In genomic region chr6:35673755-35674154, GRCh38 we compare ENCODE assay signal across 16 cellular contexts. TPM values are rescaled to one million over a fixed set of nuclear protein-coding genes. Genes with fewer than 3 reads are reported as not detected.
DNase-seq lines count a peak whose midpoint lies in the region; ATAC-seq, FAIRE-seq and TF ChIP-seq lines count a peak whose summit lies in the region.
"Had no signal": no experiment of that assay in that cellular context is flagged by ENCODE, and none has a peak within 500 bp of the region (broad histone marks: within the 10 kb centered on the region; RNA-seq: fewer than 3 reads in every experiment).

No MANE protein-coding gene starts in this region.

- H4K20me1 ChIP-seq in OCI-LY1 (ENCODE audit: insufficient read depth, low read length): no peaks in the 10 kb centered on the region

- no peaks in the 10 kb centered on the region for H3K27me3 ChIP-seq in OCI-LY1 (ENCODE audit: insufficient read depth, low read length)
- no peaks in the 10 kb centered on the region for H3K27me3 ChIP-seq in gastrocnemius medialis
- H3K27me3 ChIP-seq: dorsolateral prefrontal cortex, left lung, suprapubic skin had no signal

- ATAC-seq in activated CD8-positive, alpha-beta memory T cell treated with anti-CD3 and anti-CD28 coated beads, Interleukin-2, amount 10 ng/mL, durations not matched to agents 7 days and 5 days: no peak
- ATAC-seq in activated naive CD8-positive, alpha-beta T cell treated with anti-CD3 and anti-CD28 coated beads, Interleukin-2, amount 50 U/mL, for 24 hours: no peak
- no peak for ATAC-seq in gastrocnemius medialis
- ATAC-seq in GM21619 (IDR thresholded peaks at IDR 0.05; ENCODE audit: unreplicated experiment): no peak

- no peak for FAIRE-seq in urothelium cell line (lab: Jason Lieb, UNC)

- in situ Hi-C loops in gastrocnemius medialis (cut with MboI; ENCODE audit: low sequenced_read_pairs in 4 of 4): loop anchor here in 1 of 4 donors (10.0 kb wide), 1 partner anchor 49 kb away; no protein-coding TSS in a partner anchor

- CTCF ChIA-PET in activated CD8-positive, alpha-beta memory T cell treated with anti-CD3 and anti-CD28 coated beads, Interleukin-2, amount 10 ng/mL, durations not matched to agents 7 days and 5 days (lab: Charles Lee): interaction anchor here (1.1 to 2.5 kb wide), 5 partner anchors 11 to 152 kb away, joined by 3 to 11 read pairs (median 4); partner anchors contain the start of gene FKBP5

- no peak for TF ChIP-seq POLR2A in gastrocnemius medialis (IDR thresholded peaks at IDR 0.05)

- TF ChIP-seq CTCF in OCI-LY1 (IDR thresholded peaks at IDR 0.05; ENCODE audit: low read length) (no peak), gastrocnemius medialis (IDR thresholded peaks at IDR 0.05 in 4 of 5, conservative IDR thresholded peaks at IDR 0.05 in 1 of 5) (no peak)

- H3K9me2 ChIP-seq in OCI-LY1 (ENCODE audit: low read depth, low read length): no peaks in the 10 kb centered on the region

- H3K4me3 ChIP-seq in OCI-LY1 (ENCODE audit: low read depth, low read length, poor library complexity, severe bottlenecking) (no peak overlapping the region), gastrocnemius medialis (peak overlapping the region in 2 of 4 donors; percentile 11 to 29)
- H3K4me3 ChIP-seq: dorsolateral prefrontal cortex, left lung, suprapubic skin had no signal

- H3K27ac ChIP-seq in OCI-LY1 (ENCODE audit: low read depth, low read length, poor library complexity, severe bottlenecking): peak overlapping the region; percentile 6
- peak overlapping the region; percentile 6 to 97 (median 40) for H3K27ac ChIP-seq in gastrocnemius medialis
- H3K27ac ChIP-seq: dorsolateral prefrontal cortex, suprapubic skin had no signal

- intact Hi-C loops in gastrocnemius medialis (cut with DNase I; ENCODE audit: low total_unique reads): no loop called here

- H2AFZ ChIP-seq in OCI-LY1 (ENCODE audit: low read length): no peak overlapping the region

- H3K4me1 ChIP-seq in OCI-LY1 (ENCODE audit: insufficient read depth, low read length, severe bottlenecking): peaks cover 62% of the 10 kb centered on the region
- peaks cover 73 to 91% of the 10 kb centered on the region in 2 donors for H3K4me1 ChIP-seq in gastrocnemius medialis

- no peak overlapping the region for H3K4me3 Mint-ChIP-seq in activated CD8-positive, alpha-beta memory T cell treated with anti-CD3 and anti-CD28 coated beads, Interleukin-2, amount 10 ng/mL, durations not matched to agents 7 days and 5 days
- H3K4me3 Mint-ChIP-seq in activated naive CD8-positive, alpha-beta T cell treated with anti-CD3 and anti-CD28 coated beads, Interleukin-2, amount 50 U/mL, for 24 hours: no peak overlapping the region

- DNase-seq in activated CD8-positive, alpha-beta memory T cell treated with anti-CD3 and anti-CD28 coated beads, Interleukin-2, amount 10 ng/mL, durations not matched to agents 7 days and 5 days: no peak
- DNase-seq in activated CD8-positive, alpha-beta memory T cell treated with anti-CD3 and anti-CD28 coated beads, Interleukin-2, amount 50 U/mL, for 48 hours: no peak
- DNase-seq in activated naive CD8-positive, alpha-beta T cell treated with anti-CD3 and anti-CD28 coated beads, Interleukin-2, amount 50 U/mL, for 24 hours: no peak
- DNase-seq in gastrocnemius medialis (no peak), urothelium cell line (ENCODE audit: low spot score) (no peak)
- no peak for DNase-seq in stimulated activated naive CD4-positive, alpha-beta T cell treated with Interleukin-2 at 50 U/mL for 16 hours (lab: John Stamatoyannopoulos, UW)
- DNase-seq: activated CD4-positive, CD25-positive, alpha-beta regulatory T cell; DMS 273 treated with DMSO at 0.1 percent for 48 hours; dorsolateral prefrontal cortex; KG1; left lung; NCI-H1694 treated with DMSO at 0.1 percent for 48 hours; NCI-H510A had no signal

- H3F3A ChIP-seq in OCI-LY1 (ENCODE audit: insufficient read depth, low read length): no peaks in the 10 kb centered on the region

- no peaks in the 10 kb centered on the region for H3K9me3 Mint-ChIP-seq in activated CD8-positive, alpha-beta memory T cell treated with anti-CD3 and anti-CD28 coated beads, Interleukin-2, amount 10 ng/mL, durations not matched to agents 7 days and 5 days (ENCODE audit: low read depth)
- H3K9me3 Mint-ChIP-seq in activated naive CD8-positive, alpha-beta T cell treated with anti-CD3 and anti-CD28 coated beads, Interleukin-2, amount 50 U/mL, for 24 hours: no peaks in the 10 kb centered on the region

- H3K9ac ChIP-seq in OCI-LY1 (ENCODE audit: low read length): no peak overlapping the region

- no peak overlapping the region for H3K4me2 ChIP-seq in OCI-LY1 (ENCODE audit: low read length)

- H3K27ac Mint-ChIP-seq in activated CD8-positive, alpha-beta memory T cell treated with anti-CD3 and anti-CD28 coated beads, Interleukin-2, amount 10 ng/mL, durations not matched to agents 7 days and 5 days: peak overlapping the region; percentile 56
- peak overlapping the region; percentile 7 for H3K27ac Mint-ChIP-seq in activated naive CD8-positive, alpha-beta T cell treated with anti-CD3 and anti-CD28 coated beads, Interleukin-2, amount 50 U/mL, for 24 hours

- H3K9me3 ChIP-seq in OCI-LY1 (ENCODE audit: low read length) (no peaks in the 10 kb centered on the region), gastrocnemius medialis (no peaks in the 10 kb centered on the region)
- H3K9me3 ChIP-seq: left lung, suprapubic skin had no signal

- peaks cover 11% of the 10 kb centered on the region for H3K36me3 Mint-ChIP-seq in activated CD8-positive, alpha-beta memory T cell treated with anti-CD3 and anti-CD28 coated beads, Interleukin-2, amount 10 ng/mL, durations not matched to agents 7 days and 5 days
- H3K36me3 Mint-ChIP-seq in activated naive CD8-positive, alpha-beta T cell treated with anti-CD3 and anti-CD28 coated beads, Interleukin-2, amount 50 U/mL, for 24 hours (ENCODE audit: low read depth): peaks cover 2% of the 10 kb centered on the region

- peaks cover 99% of the 10 kb centered on the region for H3K79me2 ChIP-seq in OCI-LY1 (ENCODE audit: insufficient read depth, low read length)

- peaks cover 50% of the 10 kb centered on the region for H3K4me1 Mint-ChIP-seq in activated CD8-positive, alpha-beta memory T cell treated with anti-CD3 and anti-CD28 coated beads, Interleukin-2, amount 10 ng/mL, durations not matched to agents 7 days and 5 days
- peaks cover 88% of the 10 kb centered on the region for H3K4me1 Mint-ChIP-seq in activated naive CD8-positive, alpha-beta T cell treated with anti-CD3 and anti-CD28 coated beads, Interleukin-2, amount 50 U/mL, for 24 hours

- H3K36me3 ChIP-seq in OCI-LY1 (ENCODE audit: insufficient read depth, low read length) (peaks cover 31% of the 10 kb centered on the region), gastrocnemius medialis (peaks cover 0 to 40% of the 10 kb centered on the region in 2 donors)

- no peaks in the 10 kb centered on the region for H3K27me3 Mint-ChIP-seq in activated CD8-positive, alpha-beta memory T cell treated with anti-CD3 and anti-CD28 coated beads, Interleukin-2, amount 10 ng/mL, durations not matched to agents 7 days and 5 days
- no peaks in the 10 kb centered on the region for H3K27me3 Mint-ChIP-seq in activated naive CD8-positive, alpha-beta T cell treated with anti-CD3 and anti-CD28 coated beads, Interleukin-2, amount 50 U/mL, for 24 hours

RNA-seq across cellular contexts. Expression of gene FKBP5, which starts 15.0 kb away (rescaled TPM):
- 10 to 100 TPM; 53.8 to 70.6 TPM for total RNA-seq in activated CD8-positive, alpha-beta memory T cell treated with anti-CD3 and anti-CD28 coated beads, Interleukin-2, amount 10 ng/mL, durations not matched to agents 7 days and 5 days
- total RNA-seq in gastrocnemius medialis: 1,000 to 10,000 TPM in 2 of 4 donors, 100 to 1,000 TPM in 2; 665 to 1,753 (median 1,205) TPM

Comparison
In these comparisons a context has a peak if more than half of its experiments do, and no peak if none do; other contexts are left out.
1. RNA of gene FKBP5, which starts 15.0 kb away (total RNA-seq): 665 to 1,753 TPM in gastrocnemius medialis; 53.8 to 70.6 TPM in activated CD8-positive, alpha-beta memory T cell treated with anti-CD3 and anti-CD28 coated beads, Interleukin-2, amount 10 ng/mL, durations not matched to agents 7 days and 5 days; every median in the first group is over 4 times any median in the second.